ENCODE assay signal across 20 cellular contexts in genomic region chrX:148382983-148383382, GRCh38.
"Had no signal": no experiment of that assay in that cellular context is flagged by ENCODE, and none has a peak within 500 bp of the region (broad histone marks: within the 10 kb centered on the region; RNA-seq: fewer than 3 reads in every experiment).

No MANE protein-coding gene starts in this region.

- H3K36me3 ChIP-seq: esophagus squamous epithelium, prostate gland, tibial nerve had no signal

- H3K9me3 ChIP-seq: esophagus squamous epithelium, prostate gland, tibial nerve had no signal

- H3K4me3 ChIP-seq: coronary artery, esophagus squamous epithelium, prostate gland, skin epidermis, tibial nerve had no signal

- H3K27me3 Mint-ChIP-seq: activated naive CD4-positive, alpha-beta T cell treated with anti-CD3 and anti-CD28 coated beads, Interleukin-2, amount 50 U/mL, for 24 hours; brain; central memory CD8-positive, alpha-beta T cell had no signal

- ATAC-seq: right cardiac atrium had no signal

- H3K27me3 ChIP-seq: esophagus squamous epithelium, tibial nerve had no signal

- H3K4me1 ChIP-seq: esophagus squamous epithelium, prostate gland, tibial nerve had no signal

- H3K9me3 Mint-ChIP-seq: activated naive CD4-positive, alpha-beta T cell treated with anti-CD3 and anti-CD28 coated beads, Interleukin-2, amount 50 U/mL, for 24 hours; activated T-helper 2 cell treated with anti-CD3 and anti-CD28 coated beads, Interferon-gamma antibody, Interleukin-2, Interleukin-4, amounts not matched to agents 10 μg/mL and 5 μg/mL and 100 μg/mL, durations not matched to agents 14 hours and 24 hours and 36 hours; central memory CD8-positive, alpha-beta T cell; immature natural killer cell; T-helper 2 cell treated with Interferon-gamma antibody and Interleukin-4, amounts not matched to agents 5 μg/mL and 100 μg/mL, for 36 hours had no signal

- DNase-seq: activated CD4-positive, alpha-beta T cell treated with anti-CD3 and anti-CD28 coated beads, Interleukin-2, amount 50 U/mL, for 4 hours; activated CD4-positive, CD25-positive, alpha-beta regulatory T cell treated with anti-CD3 and anti-CD28 coated beads, Interleukin-2, amount 50 U/mL, for 72 hours; amygdala; esophagus squamous epithelium; hippocampal formation; immature natural killer cell; nephron progenitor cell; right cardiac atrium; stimulated activated CD4-positive, alpha-beta T cell treated with anti-CD3 and anti-CD28 coated beads, Interleukin-15, amount 100 ng/mL, for 24 hours; stimulated activated CD4-positive, alpha-beta T cell treated with anti-CD3 and anti-CD28 coated beads, Interleukin-4, amount 100 ng/mL, for 1 hour; stimulated activated naive CD4-positive, alpha-beta T cell had no signal

- H3K4me3 Mint-ChIP-seq: activated naive CD4-positive, alpha-beta T cell treated with anti-CD3 and anti-CD28 coated beads, Interleukin-2, amount 50 U/mL, for 24 hours; brain; central memory CD8-positive, alpha-beta T cell; nephron progenitor cell; T-helper 2 cell treated with Interferon-gamma antibody and Interleukin-4, amounts not matched to agents 5 μg/mL and 100 μg/mL, for 36 hours had no signal

- H3K36me3 Mint-ChIP-seq: brain, immature natural killer cell had no signal

- H3K27ac ChIP-seq: coronary artery, esophagus squamous epithelium, prostate gland, skin epidermis, tibial nerve had no signal
